Comparison of ENCODE assay signal across 21 cellular contexts in genomic region chr12:45260854-45261253, GRCh38. TPM values are rescaled to one million over a fixed set of nuclear protein-coding genes. Genes with fewer than 3 reads are reported as not detected.
A peak's percentile ranks its signal among the peaks of the same experiment; 100 is the strongest.
DNase-seq lines count a peak whose midpoint lies in the region; ATAC-seq and TF ChIP-seq lines count a peak whose summit lies in the region.
"Had no signal": no experiment of that assay in that cellular context is flagged by ENCODE, and none has a peak within 500 bp of the region (broad histone marks: within the 10 kb centered on the region; RNA-seq: fewer than 3 reads in every experiment).

No MANE protein-coding gene starts in this region.

- no peaks in the 10 kb centered on the region for H3K9me3 Mint-ChIP-seq in type B pancreatic cell
- H3K9me3 Mint-ChIP-seq: CD4-positive, alpha-beta memory T cell; H9 had no signal

- no peak for TF ChIP-seq POLR2A in right lobe of liver (IDR thresholded peaks at IDR 0.05)

- ATAC-seq in DND-41 (ENCODE audit: insufficient read depth, low read depth) (no peak), Panc1 (no peak), right lobe of liver (no peak), GM18511 (IDR thresholded peaks at IDR 0.05; ENCODE audit: unreplicated experiment) (no peak)

- in situ Hi-C loops in Panc1 (cut with HindIII; ENCODE audit: low pct_unique_long_range_greater_than_20kb, low sequenced_read_pairs): no loop called here

- H3K27ac ChIP-seq in DND-41 (ENCODE audit: low read length) (peak overlapping the region; percentile 83), Panc1 (ENCODE audit: low read length) (peak overlapping the region; percentile 88), right lobe of liver (peak overlapping the region in 2 of 3 donors; percentile 17 to 36), RWPE1 (no peak overlapping the region)
- H3K27ac ChIP-seq: BLaER1, HL-60, KMS-11, SJCRH30 had no signal

- H3K4me3 ChIP-seq in DND-41 (ENCODE audit: low read depth in 1 of 2, low read length in 2 of 2) (no peak overlapping the region), Panc1 (ENCODE audit: low read depth in 2 of 2, low read length in 2 of 2) (no peak overlapping the region), right lobe of liver (no peak overlapping the region)
- H3K4me3 ChIP-seq: BLaER1, SJCRH30 had no signal

- no TSS peak for BruUV-seq in Panc1 (replicated peaks; lab: Mats Ljungman, UMichigan)

- H3K27me3 ChIP-seq in DND-41 (ENCODE audit: insufficient read depth, low read length, poor library complexity) (no peaks in the 10 kb centered on the region), Panc1 (ENCODE audit: control insufficient read depth, insufficient read depth, low read length) (no peaks in the 10 kb centered on the region), right lobe of liver (no peaks in the 10 kb centered on the region)
- H3K27me3 ChIP-seq: BLaER1, SJCRH30 had no signal

- no peak for TF ChIP-seq CTCF in DND-41 (IDR thresholded peaks at IDR 0.05; ENCODE audit: borderline replicate concordance, extremely low read depth, low read length, poor library complexity, severe bottlenecking)
- no peak for TF ChIP-seq CTCF in Panc1 (IDR thresholded peaks at IDR 0.05)
- TF ChIP-seq CTCF in right lobe of liver (IDR thresholded peaks at IDR 0.05): no peak
- TF ChIP-seq CTCF in type B pancreatic cell (conservative IDR thresholded peaks at IDR 0.05): no peak
- no peak for TF ChIP-seq CTCF in RWPE1 (conservative IDR thresholded peaks at IDR 0.05; ENCODE audit: low read depth)

- H4K20me1 ChIP-seq in DND-41 (ENCODE audit: insufficient read depth, low read length): peaks cover 3% of the 10 kb centered on the region; the same call in 1 of the 2 replicates

- H3K9me3 ChIP-seq in DND-41 (ENCODE audit: insufficient read depth, low read length, severe bottlenecking): no peaks in the 10 kb centered on the region
- no peaks in the 10 kb centered on the region for H3K9me3 ChIP-seq in Panc1 (ENCODE audit: control insufficient read depth, insufficient read depth, low read depth, low read length)
- no peaks in the 10 kb centered on the region for H3K9me3 ChIP-seq in right lobe of liver
- H3K9me3 ChIP-seq: BLaER1, SJCRH30 had no signal

- H2AFZ ChIP-seq in DND-41 (ENCODE audit: low read depth, low read length): no peak overlapping the region

- CTCF ChIA-PET in Panc1 (lab: Charles Lee): interaction anchor here (0.5 kb wide), 1 partner anchor 15 kb away, joined by 5 read pairs; no protein-coding TSS in a partner anchor
- CTCF ChIA-PET in RWPE1 (lab: Yijun Ruan, JAX): no interaction called here

- H3K4me2 ChIP-seq in DND-41 (ENCODE audit: insufficient read depth, low read length): peak overlapping the region; percentile 43; the same call in 1 of the 2 replicates
- H3K4me2 ChIP-seq: BLaER1 had no signal

- H3K4me3 Mint-ChIP-seq in type B pancreatic cell: no peak overlapping the region
- H3K4me3 Mint-ChIP-seq: H9 had no signal

- no peak overlapping the region; the same call in 1 of the 2 replicates for H3K9ac ChIP-seq in DND-41 (ENCODE audit: low read depth, low read length)
- H3K9ac ChIP-seq: BLaER1, KMS-11 had no signal

- peaks cover 25% of the 10 kb centered on the region for H3K4me1 ChIP-seq in DND-41 (ENCODE audit: insufficient read depth, low read length)
- H3K4me1 ChIP-seq in Panc1 (ENCODE audit: control insufficient read depth, insufficient read depth, low read length): peaks cover 84% of the 10 kb centered on the region
- peaks cover 0 to 39% (median 10%) of the 10 kb centered on the region in 4 donors for H3K4me1 ChIP-seq in right lobe of liver
- H3K4me1 ChIP-seq: SJCRH30 had no signal

- H3K36me3 ChIP-seq in DND-41 (ENCODE audit: insufficient read depth, low read length) (no peaks in the 10 kb centered on the region), Panc1 (ENCODE audit: control insufficient read depth, insufficient read depth, low read length) (no peaks in the 10 kb centered on the region), right lobe of liver (no peaks in the 10 kb centered on the region)
- H3K36me3 ChIP-seq: SJCRH30 had no signal

- no peak for DNase-seq in DND-41
- no peak for DNase-seq in Panc1 (ENCODE audit: low read depth, low spot score)
- no peak for DNase-seq in right lobe of liver
- no peak for DNase-seq in type B pancreatic cell (ENCODE audit: extremely low spot score, unreplicated experiment)
- DNase-seq in RWPE1 (ENCODE audit: low spot score): no peak
- no peak for DNase-seq in SHP77 (lab: John Stamatoyannopoulos, UW)
- DNase-seq: ACHN; CD4-positive, alpha-beta memory T cell; GDM1; H9; NCI-H1105; NCI-H146; NCI-H2029; NCI-H226; NCI-H510A treated with DMSO at 0.1 percent for 48 hours; NCI-H748 treated with DMSO at 0.1 percent for 48 hours; SJCRH30 had no signal

- H3K27ac Mint-ChIP-seq in type B pancreatic cell: peak overlapping the region; percentile 8

- no peaks in the 10 kb centered on the region for H3K27me3 Mint-ChIP-seq in type B pancreatic cell
- H3K27me3 Mint-ChIP-seq: CD4-positive, alpha-beta memory T cell had no signal

- intact Hi-C loops in Panc1 (cut with micrococcal nuclease; ENCODE audit: unreplicated experiment) (no loop called here), right lobe of liver (cut with DNase I) (no loop called here)

- H3K79me2 ChIP-seq in DND-41 (ENCODE audit: insufficient read depth, low read length): peaks cover 58% of the 10 kb centered on the region

- peaks cover 4% of the 10 kb centered on the region for H3K36me3 Mint-ChIP-seq in type B pancreatic cell

- POLR2A ChIA-PET in Panc1 (lab: Charles Lee): no interaction called here
- POLR2A ChIA-PET in RWPE1 (lab: Yijun Ruan, JAX; ENCODE audit: low non-redundant PET): no interaction called here

- peaks cover 54% of the 10 kb centered on the region for H3K4me1 Mint-ChIP-seq in type B pancreatic cell (ENCODE audit: unreplicated experiment)

- 33% methylated on average over 4 of the region's 4 CpGs for WGBS in right lobe of liver (ENCODE audit: insufficient coverage, low coverage, low lambda C conversion rate, missing lambda C conversion rate)

RNA-seq across cellular contexts. Expression of gene ANO6, which starts 45.0 kb away (rescaled TPM):
- 120 TPM for total RNA-seq in Panc1 (2021; ENCODE audit: unreplicated experiment)
- polyA plus RNA-seq in Panc1 (2012; ENCODE audit: insufficient read length): 63.7 TPM
- 10 to 100 TPM; 41.8 to 78.5 (median 48.9) TPM for total RNA-seq in right lobe of liver
- 35.0 and 38.1 TPM in 2 replicates for total RNA-seq in type B pancreatic cell (ENCODE audit: low replicate concordance)
